In the genomic region with DNA sequence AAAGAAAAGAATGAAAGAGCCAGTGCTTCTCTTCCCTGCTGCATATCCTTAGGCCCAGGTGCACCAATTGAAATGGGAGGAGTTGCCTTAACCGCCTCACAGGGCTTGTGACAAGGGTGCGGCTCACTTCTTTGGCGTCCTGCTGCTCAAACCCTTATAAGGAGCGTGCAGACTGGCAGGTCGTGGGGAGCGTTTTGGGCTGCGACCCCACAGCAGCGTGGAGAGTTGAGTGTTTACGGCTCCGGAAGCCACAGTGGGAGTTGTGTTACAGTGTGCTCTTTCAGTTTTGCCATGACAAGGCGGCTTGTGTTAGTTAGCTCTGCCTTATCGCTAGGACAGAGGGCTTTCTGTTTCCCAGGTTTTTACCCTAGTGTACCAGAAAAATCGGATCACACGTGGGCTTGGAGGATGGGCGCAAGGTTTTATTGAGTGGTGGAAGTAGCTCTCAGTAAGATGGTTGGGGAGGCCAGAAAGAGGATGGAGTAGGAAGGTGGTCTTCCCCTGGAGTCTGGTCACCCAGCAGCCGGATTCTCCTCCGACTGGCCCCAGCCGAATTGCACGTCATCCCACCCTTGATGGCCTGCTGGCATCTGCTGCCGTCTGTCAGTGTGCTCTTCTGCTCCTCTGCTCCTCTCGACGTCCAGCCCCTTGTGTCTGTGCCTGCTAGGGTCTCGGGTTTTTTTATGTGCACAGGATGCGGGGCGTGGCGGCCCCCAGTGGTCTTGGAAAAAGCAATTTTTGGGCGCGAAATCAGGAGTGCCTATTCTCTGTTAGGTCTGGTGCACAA, we compare ENCODE assay signal across 16 cellular contexts.
DNase-seq lines count a peak whose midpoint lies in the region; ATAC-seq and TF ChIP-seq lines count a peak whose summit lies in the region.
"Had no signal": no experiment of that assay in that cellular context is flagged by ENCODE, and none has a peak within 500 bp of the region (broad histone marks: within the 10 kb centered on the region; RNA-seq: fewer than 3 reads in every experiment).

No MANE protein-coding gene starts in this region.

- TF ChIP-seq CTCF in progenitor cell of endocrine pancreas (IDR thresholded peaks at IDR 0.05; ENCODE audit: unreplicated experiment), result no peak

- H3K9me3 Mint-ChIP-seq in progenitor cell of endocrine pancreas (ENCODE audit: low read depth), result peaks cover 4% of the 10 kb centered on the region
- H3K9me3 Mint-ChIP-seq: stimulated activated naive B cell treated with anti-CD40 and anti-IgM and Interleukin-4, amounts not matched to agents 10 μg/mL and 1 μg/mL and 100 μg/mL, for 72 hours had no signal

- DNase-seq in NCI-H748 (lab: John Stamatoyannopoulos, UW; ENCODE audit: unreplicated experiment) (peak; percentile 94), foreskin melanocyte (peak; percentile 4), progenitor cell of endocrine pancreas (ENCODE audit: low spot score, unreplicated experiment) (no peak), HCEC 1CT (no peak), germinal center (ENCODE audit: low spot score) (no peak), NCI-H1092 treated with DMSO at 0.1 percent for 48 hours (lab: John Stamatoyannopoulos, UW) (no peak)
- DNase-seq: activated T-cell treated with anti-CD3 and anti-CD28 coated beads, Interleukin-2, amount 50 U/mL, for 1 hour; aorta; effector CD4-positive, alpha-beta T cell; GDM1; heart right ventricle; MV-4-11; stimulated activated CD4-positive, alpha-beta T cell treated with anti-CD3 and anti-CD28 coated beads, Interleukin-2, amount 100 ng/mL, for 24 hours; stimulated activated naive B cell treated with anti-CD40 and anti-IgM and Interleukin-4, amounts not matched to agents 10 μg/mL and 1 μg/mL and 100 μg/mL, for 72 hours had no signal

- H3K4me3 Mint-ChIP-seq in progenitor cell of endocrine pancreas (ENCODE audit: low read depth), result peak overlapping the region; percentile 16
- H3K4me3 Mint-ChIP-seq: stimulated activated naive B cell treated with anti-CD40 and anti-IgM and Interleukin-4, amounts not matched to agents 10 μg/mL and 1 μg/mL and 100 μg/mL, for 72 hours had no signal

- H3K36me3 Mint-ChIP-seq in progenitor cell of endocrine pancreas (ENCODE audit: insufficient read depth), result no peaks in the 10 kb centered on the region
- H3K36me3 Mint-ChIP-seq: stimulated activated naive B cell treated with anti-CD40 and anti-IgM and Interleukin-4, amounts not matched to agents 10 μg/mL and 1 μg/mL and 100 μg/mL, for 72 hours had no signal

- no peaks in the 10 kb centered on the region for H3K27me3 Mint-ChIP-seq in progenitor cell of endocrine pancreas
- H3K27me3 Mint-ChIP-seq: stimulated activated naive B cell treated with anti-CD40 and anti-IgM and Interleukin-4, amounts not matched to agents 10 μg/mL and 1 μg/mL and 100 μg/mL, for 72 hours had no signal

- ATAC-seq in GM18867 (IDR thresholded peaks at IDR 0.05; ENCODE audit: unreplicated experiment) (peak; percentile 51), GM19467 (IDR thresholded peaks at IDR 0.05; ENCODE audit: unreplicated experiment) (no peak)
- ATAC-seq: heart right ventricle had no signal

- H3K4me1 Mint-ChIP-seq in progenitor cell of endocrine pancreas (ENCODE audit: low read depth), result peaks cover 3% of the 10 kb centered on the region
- H3K4me1 Mint-ChIP-seq: stimulated activated naive B cell treated with anti-CD40 and anti-IgM and Interleukin-4, amounts not matched to agents 10 μg/mL and 1 μg/mL and 100 μg/mL, for 72 hours had no signal

- no peak overlapping the region for H3K27ac Mint-ChIP-seq in progenitor cell of endocrine pancreas
- H3K27ac Mint-ChIP-seq: stimulated activated naive B cell treated with anti-CD40 and anti-IgM and Interleukin-4, amounts not matched to agents 10 μg/mL and 1 μg/mL and 100 μg/mL, for 72 hours had no signal

Comparison
In these comparisons a context has a peak if more than half of its experiments do, and no peak if none do; other contexts are left out.
1. DNase-seq: peak in NCI-H748 (single experiment) and foreskin melanocyte (single experiment); none in progenitor cell of endocrine pancreas (single experiment), HCEC 1CT (single experiment), germinal center (single experiment) and NCI-H1092 treated with DMSO at 0.1 percent for 48 hours (single experiment).